In genomic region chr4:112287258-112287873, GRCh38 we compare ENCODE assay signal across 10 cellular contexts. TPM values are rescaled to one million over a fixed set of nuclear protein-coding genes. Genes with fewer than 3 reads are reported as not detected.
DNase-seq lines count a peak whose midpoint lies in the region; ATAC-seq lines count a peak whose summit lies in the region.
"Had no signal": no experiment of that assay in that cellular context is flagged by ENCODE, and none has a peak within 500 bp of the region (broad histone marks: within the 10 kb centered on the region; RNA-seq: fewer than 3 reads in every experiment).

No MANE protein-coding gene starts in this region.

- H3K27ac Mint-ChIP-seq in activated T-cell treated with anti-CD3 and anti-CD28 coated beads, Interleukin-2, amount 50 U/mL, for 72 hours, result peak overlapping the region; percentile 96

- H3K9me3 Mint-ChIP-seq in activated T-cell treated with anti-CD3 and anti-CD28 coated beads, Interleukin-2, amount 50 U/mL, for 72 hours, result peaks cover under 1% of the 10 kb centered on the region in 2 donors

- H3K36me3 Mint-ChIP-seq in activated T-cell treated with anti-CD3 and anti-CD28 coated beads, Interleukin-2, amount 50 U/mL, for 72 hours (ENCODE audit: insufficient read depth in 2 of 2), result peaks cover 15 to 40% of the 10 kb centered on the region in 2 donors

- peak overlapping the region; percentile 77; the same call in 1 of the 2 replicates for H3K4me3 ChIP-seq in BLaER1

- H3K9me3 ChIP-seq in BLaER1, result peaks cover 20% of the 10 kb centered on the region

- no peak overlapping the region for H3K9ac ChIP-seq in BLaER1

- H3K4me1 ChIP-seq in BLaER1, result peaks cover 58% of the 10 kb centered on the region

- peaks cover 10% of the 10 kb centered on the region for H3K36me3 ChIP-seq in BLaER1

- peaks cover 19% of the 10 kb centered on the region for H4K20me1 ChIP-seq in BLaER1

- peaks cover 63% of the 10 kb centered on the region for H3K4me1 Mint-ChIP-seq in activated T-cell treated with anti-CD3 and anti-CD28 coated beads, Interleukin-2, amount 50 U/mL, for 72 hours (ENCODE audit: low read depth)

- H3K27me3 Mint-ChIP-seq in activated T-cell treated with anti-CD3 and anti-CD28 coated beads, Interleukin-2, amount 50 U/mL, for 72 hours (ENCODE audit: low read depth), result no peaks in the 10 kb centered on the region

- ATAC-seq in GM18907 (IDR thresholded peaks at IDR 0.05; ENCODE audit: unreplicated experiment), result peak; percentile 24
- ATAC-seq in HG02981 (IDR thresholded peaks at IDR 0.05; ENCODE audit: unreplicated experiment), result peak; percentile 14
- ATAC-seq in activated T-cell treated with anti-CD3 and anti-CD28 coated beads, Interleukin-2, amount 50 U/mL, for 72 hours (replicated peaks in 1 of 2), result peak in 1 of 2 donors; percentile 12

- peak overlapping the region; percentile 92 to 95 for H3K4me3 Mint-ChIP-seq in activated T-cell treated with anti-CD3 and anti-CD28 coated beads, Interleukin-2, amount 50 U/mL, for 72 hours

- DNase-seq in activated T-cell treated with anti-CD3 and anti-CD28 coated beads, Interleukin-2, amount 50 U/mL, for 72 hours, result peak; percentile 13 to 30
- DNase-seq in stimulated activated CD4-positive, alpha-beta T cell treated with anti-CD3 and anti-CD28 coated beads, Interleukin-4, amount 100 ng/mL, for 24 hours, result no peak
- DNase-seq in effector CD4-positive, alpha-beta T cell, result no peak
- no peak for DNase-seq in NCI-H187 (lab: John Stamatoyannopoulos, UW)
- DNase-seq in nucleus accumbens (lab: John Stamatoyannopoulos, UW), result no peak
- DNase-seq: islet precursor cell, trophoblast cell had no signal

- peak overlapping the region; percentile 91 for H3K4me2 ChIP-seq in BLaER1

- peak overlapping the region; percentile 92 for H3K27ac ChIP-seq in BLaER1

- H3K27me3 ChIP-seq in BLaER1, result no peaks in the 10 kb centered on the region

RNA-seq across cellular contexts. Expression of gene TIFA, which starts 1.7 kb away (rescaled TPM):
- 10 to 100 TPM; 82.7 to 87.1 TPM for total RNA-seq in activated T-cell treated with anti-CD3 and anti-CD28 coated beads, Interleukin-2, amount 50 U/mL, for 72 hours

RNA-seq across cellular contexts. Expression of gene ALPK1, which starts 9.8 kb away (rescaled TPM):
- 10 to 100 TPM; 61.6 to 64.7 TPM for total RNA-seq in activated T-cell treated with anti-CD3 and anti-CD28 coated beads, Interleukin-2, amount 50 U/mL, for 72 hours

RNA-seq across cellular contexts. Expression of gene AP1AR, which starts 55.8 kb away (rescaled TPM):
- 10 to 100 TPM; 21.6 to 33.2 TPM for total RNA-seq in activated T-cell treated with anti-CD3 and anti-CD28 coated beads, Interleukin-2, amount 50 U/mL, for 72 hours

Comparison
In these comparisons a context has a peak if more than half of its experiments do, and no peak if none do; other contexts are left out.
1. DNase-seq: peak in activated T-cell treated with anti-CD3 and anti-CD28 coated beads, Interleukin-2, amount 50 U/mL, for 72 hours (2 of 2); none in stimulated activated CD4-positive, alpha-beta T cell treated with anti-CD3 and anti-CD28 coated beads, Interleukin-4, amount 100 ng/mL, for 24 hours (single experiment), effector CD4-positive, alpha-beta T cell (single experiment), NCI-H187 (0 of 2) and nucleus accumbens (0 of 56).